Comparison of ENCODE assay signal across 24 cellular contexts in genomic region chr15:29623240-29623639, GRCh38.
"Had no signal": no experiment of that assay in that cellular context is flagged by ENCODE, and none has a peak within 500 bp of the region (broad histone marks: within the 10 kb centered on the region; RNA-seq: fewer than 3 reads in every experiment).

No MANE protein-coding gene starts in this region.

- H3K27me3 ChIP-seq: cardiac muscle cell, gastrocnemius medialis, spleen, testis had no signal

- H3K27ac Mint-ChIP-seq: activated B cell treated with CpG ODN at 0.5 μM for 24 hours; activated CD4-positive, alpha-beta T cell treated with anti-CD3 and anti-CD28 coated beads for 36 hours; activated naive CD4-positive, alpha-beta T cell treated with anti-CD3 and anti-CD28 coated beads, Interleukin-2, amount 10 ng/mL, durations not matched to agents 7 days and 5 days; dendritic cell treated with granulocyte-macrophage colony-stimulating factor and Interleukin-4, amounts not matched to agents 40 ng/mL and 50 ng/mL, for 4 days; T-cell had no signal

- H3K4me1 ChIP-seq: esophagus muscularis mucosa, gastrocnemius medialis, spleen, testis had no signal

- H3K9me3 Mint-ChIP-seq: activated naive CD4-positive, alpha-beta T cell treated with anti-CD3 and anti-CD28 coated beads, Interleukin-2, amount 10 ng/mL, durations not matched to agents 7 days and 5 days; dendritic cell treated with granulocyte-macrophage colony-stimulating factor and Interleukin-4, amounts not matched to agents 40 ng/mL and 50 ng/mL, for 4 days had no signal

- H3K4me3 ChIP-seq: cardiac muscle cell, esophagus muscularis mucosa, gastrocnemius medialis, spleen, testis had no signal

- H3K4me3 Mint-ChIP-seq: activated B cell treated with CpG ODN at 0.5 μM for 24 hours; activated CD4-positive, alpha-beta T cell treated with anti-CD3 and anti-CD28 coated beads for 36 hours; activated naive CD4-positive, alpha-beta T cell treated with anti-CD3 and anti-CD28 coated beads, Interleukin-2, amount 10 ng/mL, durations not matched to agents 7 days and 5 days; dendritic cell treated with granulocyte-macrophage colony-stimulating factor and Interleukin-4, amounts not matched to agents 40 ng/mL and 50 ng/mL, for 4 days; T-cell had no signal

- DNase-seq: activated B cell treated with CpG ODN at 0.5 μM for 24 hours; activated CD4-positive, alpha-beta T cell treated with anti-CD3 and anti-CD28 coated beads for 36 hours; activated CD4-positive, alpha-beta T cell treated with anti-CD3 and anti-CD28 coated beads, Interleukin-2, amount 50 U/mL, for 48 hours; activated CD8-positive, alpha-beta memory T cell treated with anti-CD3 and anti-CD28 coated beads, Interleukin-2, amount 50 U/mL, for 48 hours; activated effector memory CD4-positive, alpha-beta T cell treated with Interleukin-2 at 50 U/mL for 16 hours; activated naive CD4-positive, alpha-beta T cell treated with anti-CD3 and anti-CD28 coated beads, Interleukin-2, amount 10 ng/mL, durations not matched to agents 7 days and 5 days; activated T-cell treated with anti-CD3 and anti-CD28 coated beads, Interleukin-2, amount 50 U/mL, for 48 hours; amygdala; effector CD4-positive, alpha-beta T cell; gastrocnemius medialis; hypothalamus; left ventricle myocardium superior; mammary epithelial cell; occipital lobe; posterior cingulate gyrus; spleen; stimulated activated CD4-positive, alpha-beta T cell treated with anti-CD3 and anti-CD28 coated beads, Interleukin-4, amount 100 ng/mL, for 1 hour; stimulated activated naive CD4-positive, alpha-beta T cell; T-cell; testis; trophoblast cell had no signal

- H3K27me3 Mint-ChIP-seq: activated B cell treated with CpG ODN at 0.5 μM for 24 hours; activated naive CD4-positive, alpha-beta T cell treated with anti-CD3 and anti-CD28 coated beads, Interleukin-2, amount 10 ng/mL, durations not matched to agents 7 days and 5 days; dendritic cell treated with granulocyte-macrophage colony-stimulating factor and Interleukin-4, amounts not matched to agents 40 ng/mL and 50 ng/mL, for 4 days had no signal

- H3K36me3 ChIP-seq: cardiac muscle cell, esophagus muscularis mucosa, gastrocnemius medialis, spleen had no signal

- H3K27ac ChIP-seq: cardiac muscle cell, esophagus muscularis mucosa, gastrocnemius medialis, spleen, testis had no signal

- H3K36me3 Mint-ChIP-seq: activated naive CD4-positive, alpha-beta T cell treated with anti-CD3 and anti-CD28 coated beads, Interleukin-2, amount 10 ng/mL, durations not matched to agents 7 days and 5 days; T-cell had no signal

- H3K4me1 Mint-ChIP-seq: activated B cell treated with CpG ODN at 0.5 μM for 24 hours; activated CD4-positive, alpha-beta T cell treated with anti-CD3 and anti-CD28 coated beads for 36 hours; activated naive CD4-positive, alpha-beta T cell treated with anti-CD3 and anti-CD28 coated beads, Interleukin-2, amount 10 ng/mL, durations not matched to agents 7 days and 5 days; T-cell had no signal

- ATAC-seq: activated CD4-positive, alpha-beta T cell treated with anti-CD3 and anti-CD28 coated beads for 36 hours; gastrocnemius medialis; left ventricle myocardium superior; T-cell had no signal

- H3K9me3 ChIP-seq: esophagus muscularis mucosa, gastrocnemius medialis, testis had no signal
